In genomic region chr10:32378371-32379301, GRCh38 we compare ENCODE assay signal across 8 cellular contexts. TPM values are rescaled to one million over a fixed set of nuclear protein-coding genes. Genes with fewer than 3 reads are reported as not detected.
DNase-seq lines count a peak whose midpoint lies in the region; ATAC-seq and TF ChIP-seq lines count a peak whose summit lies in the region.

No MANE protein-coding gene starts in this region.

- H3K36me3 Mint-ChIP-seq in activated naive CD8-positive, alpha-beta T cell treated with anti-CD3 and anti-CD28 coated beads, Interleukin-2, amount 10 ng/mL, durations not matched to agents 7 days and 5 days: peaks cover 15% of the 10 kb centered on the region

- no peak overlapping the region for H3K4me3 Mint-ChIP-seq in activated naive CD8-positive, alpha-beta T cell treated with anti-CD3 and anti-CD28 coated beads, Interleukin-2, amount 10 ng/mL, durations not matched to agents 7 days and 5 days

- H3K27me3 Mint-ChIP-seq in activated naive CD8-positive, alpha-beta T cell treated with anti-CD3 and anti-CD28 coated beads, Interleukin-2, amount 10 ng/mL, durations not matched to agents 7 days and 5 days: no peaks in the 10 kb centered on the region

- H3K9me3 Mint-ChIP-seq in activated naive CD8-positive, alpha-beta T cell treated with anti-CD3 and anti-CD28 coated beads, Interleukin-2, amount 10 ng/mL, durations not matched to agents 7 days and 5 days: peaks cover 2% of the 10 kb centered on the region

- peak overlapping the region; percentile 73 for H3K4me3 ChIP-seq in ovary
- peak overlapping the region; percentile 11 to 76 (median 50) for H3K4me3 ChIP-seq in thyroid gland (replicated peaks in 1 of 3)

- peak overlapping the region; percentile 24 to 43 for H3K27ac ChIP-seq in ovary
- H3K27ac ChIP-seq in thyroid gland: peak overlapping the region; percentile 79 to 86 (median 84)

- intact Hi-C loops in Right ventricle myocardium superior (cut with DNase I) (no loop called here), ovary (cut with DNase I) (loop anchor here in 1 of 4 donors (5.0 kb wide), 1 partner anchor 69 kb away; the partner anchor contains the start of gene CCDC7), thyroid gland (cut with DNase I) (no loop called here)

- TF ChIP-seq CTCF in GM10266 (IDR thresholded peaks at IDR 0.05; ENCODE audit: control insufficient read depth, insufficient read depth, low read depth, missing control alignments) (no peak), ovary (IDR thresholded peaks at IDR 0.05) (no peak), thyroid gland (IDR thresholded peaks at IDR 0.05) (no peak)

- H3K27me3 ChIP-seq in ovary: no peaks in the 10 kb centered on the region
- no peaks in the 10 kb centered on the region for H3K27me3 ChIP-seq in thyroid gland

- H3K4me1 ChIP-seq in ovary (ENCODE audit: insufficient read depth) (peaks cover 1% of the 10 kb centered on the region), thyroid gland (peaks cover 10 to 24% of the 10 kb centered on the region in 2 donors)

- POLR2A ChIA-PET in activated naive CD8-positive, alpha-beta T cell treated with anti-CD3 and anti-CD28 coated beads, Interleukin-2, amount 10 ng/mL, durations not matched to agents 7 days and 5 days (lab: Charles Lee): interaction anchor here (0.5 to 3.9 kb wide), 18 partner anchors 9 to 760 kb away, joined by 3 to 34 read pairs (median 4); partner anchors contain the start of genes CCDC7 and EPC1

- TF ChIP-seq EP300 in ovary (IDR thresholded peaks at IDR 0.05): no peak

- peaks cover 16% of the 10 kb centered on the region for H3K4me1 Mint-ChIP-seq in activated naive CD8-positive, alpha-beta T cell treated with anti-CD3 and anti-CD28 coated beads, Interleukin-2, amount 10 ng/mL, durations not matched to agents 7 days and 5 days

- H3K9me3 ChIP-seq in ovary (no peaks in the 10 kb centered on the region), thyroid gland (no peaks in the 10 kb centered on the region)

- no peak overlapping the region for H3K27ac Mint-ChIP-seq in activated naive CD8-positive, alpha-beta T cell treated with anti-CD3 and anti-CD28 coated beads, Interleukin-2, amount 10 ng/mL, durations not matched to agents 7 days and 5 days

- TF ChIP-seq POLR2A in ovary (IDR thresholded peaks at IDR 0.05) (no peak), thyroid gland (IDR thresholded peaks at IDR 0.05) (peak in 1 of 2 donors; percentile 89)

- 0 to 1% (median 1%) methylated on average over 18 of the region's 18 CpGs for WGBS in ovary, 3 donors
- WGBS in thyroid gland, 2 donors: 0 to 1% methylated on average over 18 of the region's 18 CpGs

- DNase-seq in GM10266 (ENCODE audit: extremely low spot score) (peak; percentile 78), NCI-H1105 (lab: John Stamatoyannopoulos, UW) (peak; percentile 79), Right ventricle myocardium superior (peak; percentile 97), ovary (peak; percentile 82 to 90 (median 89)), thyroid gland (peak; percentile 97)
- DNase-seq in activated naive CD8-positive, alpha-beta T cell treated with anti-CD3 and anti-CD28 coated beads, Interleukin-2, amount 10 ng/mL, durations not matched to agents 7 days and 5 days: peak; percentile 84

- ATAC-seq in HG02623 (IDR thresholded peaks at IDR 0.05; ENCODE audit: unreplicated experiment) (peak; percentile 93), SK-N-SH treated with all-trans-retinoic acid at 6 μM for 48 hours (peak; percentile 98), Right ventricle myocardium superior (ENCODE audit: poor library complexity) (peak; percentile 98)
- ATAC-seq in activated naive CD8-positive, alpha-beta T cell treated with anti-CD3 and anti-CD28 coated beads, Interleukin-2, amount 10 ng/mL, durations not matched to agents 7 days and 5 days (ENCODE audit: low read depth): peak; percentile 98

- no peaks in the 10 kb centered on the region for H3K36me3 ChIP-seq in ovary
- no peaks in the 10 kb centered on the region for H3K36me3 ChIP-seq in thyroid gland

TF ChIP-seq in SK-N-SH treated with all-trans-retinoic acid at 6 μM for 48 hours, 23 proteins besides CTCF, POLR2A, EP300 and RAD21 (continues in another document):
- TF ChIP-seq RARB (CRISPR knock-in tag; IDR thresholded peaks at IDR 0.05): no peak
- no peak for TF ChIP-seq PATZ1 (CRISPR knock-in tag; IDR thresholded peaks at IDR 0.05; ENCODE audit: borderline replicate concordance)
- TF ChIP-seq, protein P1, sequence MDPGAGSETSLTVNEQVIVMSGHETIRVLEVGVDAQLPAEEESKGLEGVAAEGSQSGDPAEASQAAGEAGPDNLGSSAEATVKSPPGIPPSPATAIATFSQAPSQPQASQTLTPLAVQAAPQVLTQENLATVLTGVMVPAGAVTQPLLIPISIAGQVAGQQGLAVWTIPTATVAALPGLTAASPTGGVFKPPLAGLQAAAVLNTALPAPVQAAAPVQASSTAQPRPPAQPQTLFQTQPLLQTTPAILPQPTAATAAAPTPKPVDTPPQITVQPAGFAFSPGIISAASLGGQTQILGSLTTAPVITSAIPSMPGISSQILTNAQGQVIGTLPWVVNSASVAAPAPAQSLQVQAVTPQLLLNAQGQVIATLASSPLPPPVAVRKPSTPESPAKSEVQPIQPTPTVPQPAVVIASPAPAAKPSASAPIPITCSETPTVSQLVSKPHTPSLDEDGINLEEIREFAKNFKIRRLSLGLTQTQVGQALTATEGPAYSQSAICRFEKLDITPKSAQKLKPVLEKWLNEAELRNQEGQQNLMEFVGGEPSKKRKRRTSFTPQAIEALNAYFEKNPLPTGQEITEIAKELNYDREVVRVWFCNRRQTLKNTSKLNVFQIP (CRISPR knock-in tag; IDR thresholded peaks at IDR 0.05; ENCODE audit: borderline replicate concordance, low read depth): no peak
- TF ChIP-seq SNAI2 (CRISPR knock-in tag; IDR thresholded peaks at IDR 0.05): no peak
- TF ChIP-seq CSDC2 (CRISPR knock-in tag; IDR thresholded peaks at IDR 0.05): no peak
- TF ChIP-seq CREB5 (CRISPR knock-in tag; IDR thresholded peaks at IDR 0.05; ENCODE audit: low read depth): no peak
- TF ChIP-seq ZFP30 (CRISPR knock-in tag; IDR thresholded peaks at IDR 0.05): no peak
- no peak for TF ChIP-seq ARNTL (CRISPR knock-in tag; IDR thresholded peaks at IDR 0.05; ENCODE audit: borderline replicate concordance, low read depth)
- no peak for TF ChIP-seq TSHZ2 (CRISPR knock-in tag; IDR thresholded peaks at IDR 0.05)
- no peak for TF ChIP-seq ZNF70 (CRISPR knock-in tag; IDR thresholded peaks at IDR 0.05)
- no peak for TF ChIP-seq TCF4 (CRISPR knock-in tag; IDR thresholded peaks at IDR 0.05; ENCODE audit: borderline replicate concordance)
- no peak for TF ChIP-seq OSR1 (CRISPR knock-in tag; IDR thresholded peaks at IDR 0.05)
- TF ChIP-seq BACH2 (CRISPR knock-in tag; IDR thresholded peaks at IDR 0.05; ENCODE audit: borderline replicate concordance): no peak
- no peak for TF ChIP-seq PPARA (CRISPR knock-in tag; IDR thresholded peaks at IDR 0.05; ENCODE audit: borderline replicate concordance)

RNA-seq across cellular contexts. Expression of gene EPC1, which starts 31.7 kb away (rescaled TPM):
- 10 to 100 TPM; 58.7 to 65.3 TPM for total RNA-seq in activated naive CD8-positive, alpha-beta T cell treated with anti-CD3 and anti-CD28 coated beads, Interleukin-2, amount 10 ng/mL, durations not matched to agents 7 days and 5 days
- total RNA-seq in Right ventricle myocardium superior (17.3 TPM), ovary (10 to 100 TPM; 35.6 to 52.9 (median 42.9) TPM), thyroid gland (10 to 100 TPM; 60.0 to 83.4 (median 69.0) TPM)
- polyA plus RNA-seq in ovary: 10 to 100 TPM; 31.8 to 40.7 TPM

Comparison
In these comparisons a context has a peak if more than half of its experiments do, and no peak if none do; other contexts are left out.
1. Peak in every context shown above with its lines: DNase-seq, ATAC-seq, H3K4me3 ChIP-seq and H3K27ac ChIP-seq.